2 cellular contexts compared by ENCODE assay signal in genomic region chr1:215517441-215517891, GRCh38.
TF ChIP-seq lines count a peak whose summit lies in the region.

No MANE protein-coding gene starts in this region.

TF ChIP-seq in IMR-90, 13 proteins besides CTCF, POLR2A, EP300 and RAD21 (continued from another document):
- no peak for TF ChIP-seq MXI1 (IDR thresholded peaks at IDR 0.05; ENCODE audit: borderline replicate concordance, low read depth, low read length)
- TF ChIP-seq RFX5 (IDR thresholded peaks at IDR 0.05; ENCODE audit: low read depth, low read length), result no peak
- TF ChIP-seq RCOR1 (IDR thresholded peaks at IDR 0.05; ENCODE audit: insufficient replicate concordance, low read length), result no peak
- TF ChIP-seq CHD1 (IDR thresholded peaks at IDR 0.05; ENCODE audit: low read depth, low read length), result no peak
- no peak for TF ChIP-seq USF2 (IDR thresholded peaks at IDR 0.05; ENCODE audit: low read depth, low read length)

TF ChIP-seq in WTC11, 78 proteins besides CTCF, POLR2A, EP300 and RAD21 (continued from another document):
- TF ChIP-seq ZNF425 (CRISPR knock-in tag; conservative IDR thresholded peaks at IDR 0.05) (no peak), IRF1 (CRISPR knock-in tag; IDR thresholded peaks at IDR 0.05) (no peak), ETV6 (CRISPR knock-in tag; IDR thresholded peaks at IDR 0.05) (no peak)
